ENCODE assay signal across 7 cellular contexts in the genomic region with DNA sequence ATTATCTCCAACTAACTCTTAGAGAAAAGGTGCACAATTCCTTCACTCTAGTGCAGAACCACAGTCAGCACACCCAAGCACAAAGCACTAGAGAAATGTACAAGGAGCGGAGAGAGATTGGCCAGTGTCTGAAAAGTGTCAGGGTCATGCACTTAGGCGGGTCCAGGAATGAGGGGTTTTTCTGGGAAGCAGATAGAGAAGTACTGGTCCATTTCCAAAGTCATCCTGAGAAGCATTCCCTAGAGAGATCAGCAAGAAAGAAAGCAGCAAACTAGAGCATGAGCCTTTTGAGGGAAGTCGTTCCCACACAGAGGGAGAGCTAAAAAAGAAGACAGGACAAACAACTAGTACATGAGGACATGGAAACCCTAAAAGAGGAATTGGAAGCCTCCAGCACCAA.
DNase-seq lines count a peak whose midpoint lies in the region; ATAC-seq, FAIRE-seq and TF ChIP-seq lines count a peak whose summit lies in the region.

No MANE protein-coding gene starts in this region.

- H3K9me3 ChIP-seq in skeletal muscle satellite cell (replicated peaks; ENCODE audit: low read length) (no peaks in the 10 kb centered on the region), HepG2 (ENCODE audit: low read length) (no peaks in the 10 kb centered on the region)

- CTCF ChIA-PET in HepG2 (lab: Yijun Ruan, JAX; ENCODE audit: low intra/inter-chr PET ratio, low total read pairs) = no interaction called here

- TF ChIP-seq POLR2A in HepG2 (IDR thresholded peaks at IDR 0.05; ENCODE audit: insufficient read depth in 1 of 2, low read depth in 2 of 2, low read length in 2 of 2) = no peak

- POLR2A ChIA-PET in HepG2 (lab: Yijun Ruan, JAX) = no interaction called here

- TF ChIP-seq CTCF in HepG2 (CRISPR knock-in tag; IDR thresholded peaks at IDR 0.05) = no peak

- ATAC-seq in GM19328 (IDR thresholded peaks at IDR 0.05; ENCODE audit: unreplicated experiment) (peak; percentile 5), HG03159 (IDR thresholded peaks at IDR 0.05; ENCODE audit: unreplicated experiment) (peak; percentile 18), GM19324 (IDR thresholded peaks at IDR 0.05; ENCODE audit: low FRiP score, unreplicated experiment) (no peak), HepG2 (no peak)

- no peaks in the 10 kb centered on the region for H4K20me1 ChIP-seq in HepG2 (ENCODE audit: insufficient read depth, low read length)

- H3K4me1 Mint-ChIP-seq in dendritic cell treated with granulocyte-macrophage colony-stimulating factor and Interleukin-4, amounts not matched to agents 40 ng/mL and 50 ng/mL, for 4 days (ENCODE audit: low read depth) = peaks cover 49% of the 10 kb centered on the region

- no peaks in the 10 kb centered on the region for H3K9me3 Mint-ChIP-seq in dendritic cell treated with granulocyte-macrophage colony-stimulating factor and Interleukin-4, amounts not matched to agents 40 ng/mL and 50 ng/mL, for 4 days

- H3K79me2 ChIP-seq in HepG2 (ENCODE audit: insufficient read depth, low read length) = no peaks in the 10 kb centered on the region

- in situ Hi-C loops in HepG2 (cut with HindIII; ENCODE audit: extremely low pct_ligation_motif_present, low pct_unique_long_range_greater_than_20kb) = no loop called here

- H3K36me3 Mint-ChIP-seq in dendritic cell treated with granulocyte-macrophage colony-stimulating factor and Interleukin-4, amounts not matched to agents 40 ng/mL and 50 ng/mL, for 4 days (ENCODE audit: low read depth) = peaks cover 35% of the 10 kb centered on the region

- no peak overlapping the region for H2AFZ ChIP-seq in HepG2 (ENCODE audit: low read length)

- H3K27me3 ChIP-seq in skeletal muscle satellite cell (ENCODE audit: control insufficient read depth, insufficient read depth, low read length) (no peaks in the 10 kb centered on the region), HepG2 (ENCODE audit: control insufficient read depth in 1 of 2, insufficient read depth in 2 of 2, low read length in 2 of 2) (no peaks in the 10 kb centered on the region)

- H3K4me1 ChIP-seq in skeletal muscle satellite cell (ENCODE audit: control insufficient read depth, insufficient read depth, low read length) (peaks cover 23% of the 10 kb centered on the region), HepG2 (ENCODE audit: insufficient read depth, low read length) (no peaks in the 10 kb centered on the region)

- WGBS in HepG2 (ENCODE audit: low lambda C conversion rate) = 94% methylated on average over 3 of the region's 3 CpGs

- DNase-seq in A172 (ENCODE audit: low spot score) (no peak), HepG2 (ENCODE audit: low spot score) (no peak)

- no peak overlapping the region for H3K4me3 Mint-ChIP-seq in dendritic cell treated with granulocyte-macrophage colony-stimulating factor and Interleukin-4, amounts not matched to agents 40 ng/mL and 50 ng/mL, for 4 days

- H3K9ac ChIP-seq in skeletal muscle satellite cell (ENCODE audit: low read depth, low read length) (peak overlapping the region; percentile 69), HepG2 (ENCODE audit: insufficient read depth, low read depth, low read length) (no peak overlapping the region)

- no peak overlapping the region for H3K27ac ChIP-seq in HepG2 (ENCODE audit: extremely low read length, insufficient read depth, low read length)

- H3K27me3 Mint-ChIP-seq in dendritic cell treated with granulocyte-macrophage colony-stimulating factor and Interleukin-4, amounts not matched to agents 40 ng/mL and 50 ng/mL, for 4 days = no peaks in the 10 kb centered on the region

- H3K36me3 ChIP-seq in skeletal muscle satellite cell (ENCODE audit: insufficient read depth, low read length) (no peaks in the 10 kb centered on the region), HepG2 (replicated peaks in 1 of 2; ENCODE audit: control insufficient read depth in 1 of 2, insufficient read depth in 2 of 2, low read length in 2 of 2) (no peaks in the 10 kb centered on the region)

- intact Hi-C loops in dendritic cell treated with granulocyte-macrophage colony-stimulating factor and Interleukin-4, amounts not matched to agents 40 ng/mL and 50 ng/mL, for 4 days (cut with micrococcal nuclease) = loop anchor here (10.0 kb wide), 1 partner anchor 49 kb away; no protein-coding TSS in a partner anchor
- intact Hi-C loops in HepG2 (cut with micrococcal nuclease; ENCODE audit: unreplicated experiment) = no loop called here

- H3K27ac Mint-ChIP-seq in dendritic cell treated with granulocyte-macrophage colony-stimulating factor and Interleukin-4, amounts not matched to agents 40 ng/mL and 50 ng/mL, for 4 days = peak overlapping the region; percentile 72

- no peak for FAIRE-seq in HepG2 (lab: Jason Lieb, UNC)

- no TSS peak for BruUV-seq in HepG2 (replicated peaks; lab: Mats Ljungman, UMichigan)

- no peak for TF ChIP-seq EP300 in HepG2 (IDR thresholded peaks at IDR 0.05; ENCODE audit: low read depth in 2 of 2, low read length in 2 of 2)
- TF ChIP-seq EP300 in HepG2 (CRISPR knock-in tag; IDR thresholded peaks at IDR 0.05; ENCODE audit: borderline replicate concordance) = no peak

- H3K4me2 ChIP-seq in skeletal muscle satellite cell (ENCODE audit: low read length) = peak overlapping the region; percentile 63
- no peak overlapping the region for H3K4me2 ChIP-seq in HepG2 (ENCODE audit: low read depth, low read length)

- H3K4me3 ChIP-seq in skeletal muscle satellite cell (ENCODE audit: low read length) (no peak overlapping the region), HepG2 (replicated peaks in 1 of 3; ENCODE audit: insufficient read depth in 1 of 3, low read depth in 2 of 3, low read length in 3 of 3) (no peak overlapping the region)

- TF ChIP-seq RAD21 in HepG2 (CRISPR knock-in tag; IDR thresholded peaks at IDR 0.05) = no peak

TF ChIP-seq in HepG2, 621 proteins besides CTCF, POLR2A, EP300 and RAD21 (continues in another document):
- TF ChIP-seq NFKBIZ (CRISPR knock-in tag; IDR thresholded peaks at IDR 0.05) = no peak
- TF ChIP-seq, protein P1, sequence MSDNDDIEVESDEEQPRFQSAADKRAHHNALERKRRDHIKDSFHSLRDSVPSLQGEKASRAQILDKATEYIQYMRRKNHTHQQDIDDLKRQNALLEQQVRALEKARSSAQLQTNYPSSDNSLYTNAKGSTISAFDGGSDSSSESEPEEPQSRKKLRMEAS (IDR thresholded peaks at IDR 0.05) = no peak
- TF ChIP-seq FOXO4 (CRISPR knock-in tag; conservative IDR thresholded peaks at IDR 0.05) = no peak
- TF ChIP-seq KLF12 (CRISPR knock-in tag; IDR thresholded peaks at IDR 0.05; ENCODE audit: borderline replicate concordance) = no peak
- TF ChIP-seq BRCA1 (CRISPR knock-in tag; IDR thresholded peaks at IDR 0.05) = no peak
- TF ChIP-seq, protein P2, sequence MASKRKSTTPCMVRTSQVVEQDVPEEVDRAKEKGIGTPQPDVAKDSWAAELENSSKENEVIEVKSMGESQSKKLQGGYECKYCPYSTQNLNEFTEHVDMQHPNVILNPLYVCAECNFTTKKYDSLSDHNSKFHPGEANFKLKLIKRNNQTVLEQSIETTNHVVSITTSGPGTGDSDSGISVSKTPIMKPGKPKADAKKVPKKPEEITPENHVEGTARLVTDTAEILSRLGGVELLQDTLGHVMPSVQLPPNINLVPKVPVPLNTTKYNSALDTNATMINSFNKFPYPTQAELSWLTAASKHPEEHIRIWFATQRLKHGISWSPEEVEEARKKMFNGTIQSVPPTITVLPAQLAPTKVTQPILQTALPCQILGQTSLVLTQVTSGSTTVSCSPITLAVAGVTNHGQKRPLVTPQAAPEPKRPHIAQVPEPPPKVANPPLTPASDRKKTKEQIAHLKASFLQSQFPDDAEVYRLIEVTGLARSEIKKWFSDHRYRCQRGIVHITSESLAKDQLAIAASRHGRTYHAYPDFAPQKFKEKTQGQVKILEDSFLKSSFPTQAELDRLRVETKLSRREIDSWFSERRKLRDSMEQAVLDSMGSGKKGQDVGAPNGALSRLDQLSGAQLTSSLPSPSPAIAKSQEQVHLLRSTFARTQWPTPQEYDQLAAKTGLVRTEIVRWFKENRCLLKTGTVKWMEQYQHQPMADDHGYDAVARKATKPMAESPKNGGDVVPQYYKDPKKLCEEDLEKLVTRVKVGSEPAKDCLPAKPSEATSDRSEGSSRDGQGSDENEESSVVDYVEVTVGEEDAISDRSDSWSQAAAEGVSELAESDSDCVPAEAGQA (IDR thresholded peaks at IDR 0.05; ENCODE audit: low read depth) = no peak
- TF ChIP-seq, protein P2 (CRISPR knock-in tag; IDR thresholded peaks at IDR 0.05; ENCODE audit: borderline replicate concordance) = no peak
- TF ChIP-seq ZFAT (CRISPR knock-in tag; conservative IDR thresholded peaks at IDR 0.05) = no peak
- TF ChIP-seq RXRA (CRISPR knock-in tag; IDR thresholded peaks at IDR 0.05) = no peak
- TF ChIP-seq TEAD3 (CRISPR knock-in tag; optimal IDR thresholded peaks at IDR 0.05; ENCODE audit: borderline replicate concordance) = no peak
- TF ChIP-seq JUND (CRISPR knock-in tag; IDR thresholded peaks at IDR 0.05) = no peak

Comparison
In these comparisons a context has a peak if more than half of its experiments do, and no peak if none do; other contexts are left out.
1. ATAC-seq: peak in GM19328 (single experiment) and HG03159 (single experiment); none in GM19324 (single experiment) and HepG2 (single experiment).